Comparison of ENCODE assay signal across 17 cellular contexts in the genomic region with DNA sequence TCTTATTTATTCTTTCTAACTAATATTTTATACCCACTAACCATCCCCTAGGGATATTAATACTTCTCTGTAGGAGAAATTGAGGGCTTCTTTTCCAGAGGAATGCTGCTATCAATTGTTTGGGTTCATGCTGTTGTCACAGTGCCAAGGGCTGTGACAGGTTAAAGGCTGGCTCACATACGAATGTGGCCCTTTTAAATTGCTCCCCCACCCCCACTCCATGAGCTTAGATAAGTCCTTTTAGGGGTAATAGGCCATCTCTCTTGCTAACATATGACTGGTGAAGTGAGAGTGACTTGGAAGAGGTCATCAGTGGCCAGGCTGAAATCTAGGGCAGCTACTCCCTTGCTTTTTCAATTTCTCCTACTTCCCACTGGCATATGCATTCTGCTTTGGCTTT.
"Had no signal": no experiment of that assay in that cellular context is flagged by ENCODE, and none has a peak within 500 bp of the region (broad histone marks: within the 10 kb centered on the region; RNA-seq: fewer than 3 reads in every experiment).

No MANE protein-coding gene starts in this region.

- H3K9me3 Mint-ChIP-seq: activated T-cell treated with anti-CD3 and anti-CD28 coated beads, Interleukin-2, amount 50 U/mL, for 4 hours; neural crest cell; stimulated activated effector memory CD8-positive, alpha-beta T cell treated with anti-CD3 and anti-CD28 coated beads, Interleukin-12 subunit alpha, Interleukin-12 subunit beta, amount 100 ng/mL, for 72 hours had no signal

- H3K36me3 ChIP-seq: brain microvascular endothelial cell, esophagus squamous epithelium, left lung, ovary, tibial artery had no signal

- DNase-seq: activated CD4-positive, alpha-beta T cell treated with anti-CD3 and anti-CD28 coated beads, Interleukin-2, amount 50 U/mL, for 4 hours; activated CD4-positive, CD25-positive, alpha-beta regulatory T cell treated with anti-CD3 and anti-CD28 coated beads, Interleukin-2, amount 50 U/mL, for 72 hours; activated CD8-positive, alpha-beta memory T cell treated with anti-CD3 and anti-CD28 coated beads, Interleukin-2, amount 10 ng/mL, durations not matched to agents 7 days and 5 days; activated gamma-delta T cell treated with Interleukin-2 at 50 U/mL for 16 hours; activated naive CD8-positive, alpha-beta T cell treated with anti-CD3 and anti-CD28 coated beads for 36 hours; activated T-cell treated with anti-CD3 and anti-CD28 coated beads, Interleukin-2, amount 50 U/mL, for 4 hours; brain microvascular endothelial cell; dermis blood vessel endothelial cell; esophagus squamous epithelium; foreskin fibroblast; left lung; ovary; tibial artery had no signal

- FAIRE-seq: islet of Langerhans had no signal

- H3K36me3 Mint-ChIP-seq: activated CD8-positive, alpha-beta memory T cell treated with anti-CD3 and anti-CD28 coated beads, Interleukin-2, amount 10 ng/mL, durations not matched to agents 7 days and 5 days; activated naive CD8-positive, alpha-beta T cell treated with anti-CD3 and anti-CD28 coated beads for 36 hours; stimulated activated effector memory CD8-positive, alpha-beta T cell treated with anti-CD3 and anti-CD28 coated beads, Interleukin-12 subunit alpha, Interleukin-12 subunit beta, amount 100 ng/mL, for 72 hours had no signal

- H3K4me3 Mint-ChIP-seq: activated CD8-positive, alpha-beta memory T cell treated with anti-CD3 and anti-CD28 coated beads, Interleukin-2, amount 10 ng/mL, durations not matched to agents 7 days and 5 days; activated naive CD8-positive, alpha-beta T cell treated with anti-CD3 and anti-CD28 coated beads for 36 hours; activated T-cell treated with anti-CD3 and anti-CD28 coated beads, Interleukin-2, amount 50 U/mL, for 4 hours; neural crest cell; stimulated activated effector memory CD8-positive, alpha-beta T cell treated with anti-CD3 and anti-CD28 coated beads, Interleukin-12 subunit alpha, Interleukin-12 subunit beta, amount 100 ng/mL, for 72 hours had no signal

- H3K27me3 ChIP-seq: brain microvascular endothelial cell, esophagus squamous epithelium, left lung, ovary, tibial artery had no signal

- ATAC-seq: activated CD8-positive, alpha-beta memory T cell treated with anti-CD3 and anti-CD28 coated beads, Interleukin-2, amount 10 ng/mL, durations not matched to agents 7 days and 5 days; activated T-cell treated with anti-CD3 and anti-CD28 coated beads, Interleukin-2, amount 50 U/mL, for 4 hours; left lung; stimulated activated effector memory CD8-positive, alpha-beta T cell treated with anti-CD3 and anti-CD28 coated beads, Interleukin-12 subunit alpha, Interleukin-12 subunit beta, amount 100 ng/mL, for 72 hours had no signal

- H3K27ac Mint-ChIP-seq: activated naive CD8-positive, alpha-beta T cell treated with anti-CD3 and anti-CD28 coated beads for 36 hours; stimulated activated effector memory CD8-positive, alpha-beta T cell treated with anti-CD3 and anti-CD28 coated beads, Interleukin-12 subunit alpha, Interleukin-12 subunit beta, amount 100 ng/mL, for 72 hours had no signal

- H3K4me1 Mint-ChIP-seq: neural crest cell had no signal

- H3K9me3 ChIP-seq: esophagus squamous epithelium, left lung, ovary, tibial artery had no signal

- H3K4me2 ChIP-seq: smooth muscle cell had no signal

- H3K4me3 ChIP-seq: left lung, ovary, smooth muscle cell, tibial artery had no signal

- H3K27ac ChIP-seq: brain microvascular endothelial cell, left lung had no signal
